ENCODE assay signal across 1 cellular context in the genomic region with DNA sequence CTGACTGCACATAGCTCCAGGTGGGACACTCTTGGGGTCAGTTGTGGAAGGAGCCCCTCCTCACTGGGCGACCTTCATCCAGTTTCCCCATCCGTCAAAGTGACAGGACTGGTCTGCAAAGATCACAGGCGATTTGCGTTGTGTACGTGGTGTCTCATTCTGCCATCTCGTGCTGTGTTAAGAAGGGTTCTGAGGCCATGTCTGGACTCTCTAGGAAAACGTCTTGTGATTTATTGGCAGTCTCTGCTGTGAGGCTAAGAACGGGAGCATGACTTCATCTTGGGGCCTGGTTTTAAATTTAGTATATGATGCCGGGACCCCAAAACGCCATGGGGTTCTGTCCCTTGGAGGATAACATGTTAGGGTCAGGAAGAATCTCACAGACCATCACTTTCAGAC.
TF ChIP-seq lines count a peak whose summit lies in the region.

No MANE protein-coding gene starts in this region.

TF ChIP-seq in H1, 55 proteins besides CTCF, POLR2A, EP300 and RAD21:
- TF ChIP-seq CREB1 (IDR thresholded peaks at IDR 0.05) (no peak), POLR2AphosphoS5 (IDR thresholded peaks at IDR 0.05; ENCODE audit: low read depth, low read length) (no peak), BCL11A (IDR thresholded peaks at IDR 0.05; ENCODE audit: low read depth in 2 of 2, low read length in 2 of 2) (no peak), SRF (IDR thresholded peaks at IDR 0.05; ENCODE audit: low read depth, low read length) (no peak), CBX8 (IDR thresholded peaks at IDR 0.05; ENCODE audit: borderline replicate concordance, low read depth, low read length) (no peak), GTF2F1 (IDR thresholded peaks at IDR 0.05; ENCODE audit: borderline replicate concordance, low read depth, low read length) (no peak), HDAC2 (IDR thresholded peaks at IDR 0.05; ENCODE audit: borderline replicate concordance in 1 of 2, low read depth in 2 of 2, low read length in 2 of 2) (no peak), CEBPB (IDR thresholded peaks at IDR 0.05; ENCODE audit: low read depth, low read length) (no peak), SP1 (IDR thresholded peaks at IDR 0.05; ENCODE audit: low read depth, low read length) (no peak), YY1 (IDR thresholded peaks at IDR 0.05; ENCODE audit: low read depth, low read length) (no peak), NRF1 (IDR thresholded peaks at IDR 0.05; ENCODE audit: low read depth, low read length) (no peak), CBX5 (IDR thresholded peaks at IDR 0.05; ENCODE audit: low read depth, low read length) (no peak), SP2 (IDR thresholded peaks at IDR 0.05; ENCODE audit: low read length) (no peak), CTBP2 (IDR thresholded peaks at IDR 0.05; ENCODE audit: borderline replicate concordance, insufficient read depth, insufficient read length, low read length) (no peak), SUZ12 (IDR thresholded peaks at IDR 0.05; ENCODE audit: low read length) (no peak), SP4 (IDR thresholded peaks at IDR 0.05; ENCODE audit: low read length) (no peak), EZH2 (IDR thresholded peaks at IDR 0.05; ENCODE audit: low read depth, low read length, severe bottlenecking) (no peak)
- TF ChIP-seq, protein P1, sequence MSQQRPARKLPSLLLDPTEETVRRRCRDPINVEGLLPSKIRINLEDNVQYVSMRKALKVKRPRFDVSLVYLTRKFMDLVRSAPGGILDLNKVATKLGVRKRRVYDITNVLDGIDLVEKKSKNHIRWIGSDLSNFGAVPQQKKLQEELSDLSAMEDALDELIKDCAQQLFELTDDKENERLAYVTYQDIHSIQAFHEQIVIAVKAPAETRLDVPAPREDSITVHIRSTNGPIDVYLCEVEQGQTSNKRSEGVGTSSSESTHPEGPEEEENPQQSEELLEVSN (IDR thresholded peaks at IDR 0.05): no peak
